In the genomic region with DNA sequence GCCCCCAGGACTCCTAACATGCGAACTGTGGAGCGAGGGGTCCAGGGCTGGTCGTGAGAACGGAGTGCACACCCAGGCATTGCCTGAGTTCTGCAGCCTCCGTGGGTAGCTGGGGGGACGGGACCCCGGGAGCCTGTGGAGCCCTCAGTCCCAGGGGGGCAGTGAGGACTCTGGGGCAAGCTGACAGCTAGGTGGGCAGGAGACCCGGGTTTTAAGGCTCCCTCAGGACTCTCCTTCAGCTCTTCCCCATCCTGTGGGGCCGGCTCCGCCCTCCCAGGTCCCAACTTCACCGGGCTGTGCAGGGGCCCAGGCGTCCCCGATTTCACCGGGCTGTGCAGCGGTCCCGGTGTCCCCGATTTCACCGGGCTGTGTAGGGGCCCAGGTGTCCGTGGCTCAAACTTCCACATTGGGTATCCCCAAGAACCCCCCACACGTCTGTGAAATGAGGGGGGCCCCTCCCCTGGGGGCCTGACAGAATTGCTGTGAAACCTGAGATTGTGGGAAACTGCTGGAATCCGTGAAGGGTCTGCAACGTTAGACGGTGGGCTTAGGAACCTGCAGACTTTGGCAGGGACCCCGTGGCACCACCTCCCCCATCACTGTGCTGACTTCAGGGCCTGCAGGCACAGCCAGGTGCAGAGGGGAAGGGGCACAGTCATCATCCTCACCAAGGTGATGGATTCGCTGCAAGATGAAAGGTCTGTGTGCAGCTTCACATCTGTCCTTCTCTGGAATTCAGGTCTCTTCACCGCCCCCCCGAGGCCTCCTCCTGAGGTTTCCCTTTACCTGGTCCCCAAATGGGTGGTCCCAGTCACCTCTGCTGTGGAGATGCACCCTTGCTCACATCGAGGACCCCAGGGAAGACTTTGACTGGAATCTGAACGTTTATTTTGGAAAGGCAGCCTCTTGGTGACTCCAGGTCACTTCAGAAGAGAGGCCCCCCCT, we compare ENCODE assay signal across 12 cellular contexts.
DNase-seq lines count a peak whose midpoint lies in the region; ATAC-seq and TF ChIP-seq lines count a peak whose summit lies in the region.
"Had no signal": no experiment of that assay in that cellular context is flagged by ENCODE, and none has a peak within 500 bp of the region (broad histone marks: within the 10 kb centered on the region; RNA-seq: fewer than 3 reads in every experiment).

No MANE protein-coding gene starts in this region.

- ATAC-seq in GM23338 = 0 out of 3 replicates have a peak, but pooled peaks have one; percentile 1
- no peak for ATAC-seq in activated B cell treated with CpG ODN at 0.5 μM for 24 hours (ENCODE audit: low read depth)
- ATAC-seq in naive thymus-derived CD8-positive, alpha-beta T cell = peak in 1 of 2 donors; percentile 4
- ATAC-seq in GM18498 (IDR thresholded peaks at IDR 0.05; ENCODE audit: unreplicated experiment) = no peak

- peak overlapping the region; percentile 90; the same call in 1 of the 2 replicates for H3K4me2 ChIP-seq in GM23338

- H3K27me3 Mint-ChIP-seq in GM23338 (ENCODE audit: insufficient read depth, low read depth, poor library complexity) (peaks cover 21% of the 10 kb centered on the region), activated B cell treated with CpG ODN at 0.5 μM for 24 hours (peaks cover 3% of the 10 kb centered on the region)
- H3K27me3 Mint-ChIP-seq in naive thymus-derived CD8-positive, alpha-beta T cell = peaks cover 0 to 30% (median 7%) of the 10 kb centered on the region in 5 donors

- POLR2A ChIA-PET in activated B cell treated with CpG ODN at 0.5 μM for 24 hours (lab: Charles Lee) = no interaction called here
- POLR2A ChIA-PET in naive thymus-derived CD8-positive, alpha-beta T cell (lab: Charles Lee) = no interaction called here

- H3K4me1 Mint-ChIP-seq in GM23338 (peaks cover 49% of the 10 kb centered on the region), activated B cell treated with CpG ODN at 0.5 μM for 24 hours (peaks cover 24% of the 10 kb centered on the region)
- peaks cover 3 to 20% (median 16%) of the 10 kb centered on the region in 4 donors for H3K4me1 Mint-ChIP-seq in naive thymus-derived CD8-positive, alpha-beta T cell
- H3K4me1 Mint-ChIP-seq: activated T-helper 17 cell treated with anti-CD3 and anti-CD28 coated beads, Interleukin-2, amount 50 U/mL, for 72 hours had no signal

- H3K9me3 Mint-ChIP-seq in GM23338 (no peaks in the 10 kb centered on the region), activated B cell treated with CpG ODN at 0.5 μM for 24 hours (no peaks in the 10 kb centered on the region)
- no peaks in the 10 kb centered on the region for H3K9me3 Mint-ChIP-seq in naive thymus-derived CD8-positive, alpha-beta T cell
- H3K9me3 Mint-ChIP-seq: activated T-helper 17 cell treated with anti-CD3 and anti-CD28 coated beads, Interleukin-2, amount 50 U/mL, for 72 hours had no signal

- H3K79me2 ChIP-seq in GM23338 (replicated peaks; ENCODE audit: insufficient read depth) = no peaks in the 10 kb centered on the region

- H2AFZ ChIP-seq in GM23338 = no peak overlapping the region

- peak overlapping the region; percentile 70; the same call in 1 of the 2 replicates for H3K4me3 ChIP-seq in GM23338
- H3K4me3 ChIP-seq: lung had no signal

- TF ChIP-seq CTCF in GM23338 (conservative IDR thresholded peaks at IDR 0.05; ENCODE audit: low read depth in 2 of 2) (0 out of 4 replicates have a peak, but pooled peaks of 1 of the 2 experiments have one; percentile 14), activated B cell treated with CpG ODN at 0.5 μM for 24 hours (IDR thresholded peaks at IDR 0.05) (no peak)

- peak overlapping the region; percentile 36; the same call in 1 of the 3 replicates for H3K4me3 Mint-ChIP-seq in GM23338
- peak overlapping the region; percentile 57 for H3K4me3 Mint-ChIP-seq in activated B cell treated with CpG ODN at 0.5 μM for 24 hours
- peak overlapping the region in 7 of 10 donors; percentile 6 to 69 (median 33) for H3K4me3 Mint-ChIP-seq in naive thymus-derived CD8-positive, alpha-beta T cell

- no peak overlapping the region for H3K27ac ChIP-seq in GM23338 (ENCODE audit: low read depth)
- H3K27ac ChIP-seq: cardiac muscle cell had no signal

- DNase-seq in NCI-H2196 treated with DMSO at 0.1 percent for 48 hours (lab: John Stamatoyannopoulos, UW; ENCODE audit: unreplicated experiment) (peak; percentile 100), NCI-H2196 (lab: John Stamatoyannopoulos, UW; ENCODE audit: unreplicated experiment) (no peak), GM23338 (ENCODE audit: low spot score) (no peak), activated B cell treated with CpG ODN at 0.5 μM for 24 hours (no peak), GM03348 (ENCODE audit: low spot score) (no peak)
- no peak for DNase-seq in naive thymus-derived CD8-positive, alpha-beta T cell
- no peak for DNase-seq in stimulated activated CD4-positive, alpha-beta T cell treated with anti-CD3 and anti-CD28 coated beads, Interleukin-2, amount 100 ng/mL, for 24 hours
- DNase-seq: activated CD4-positive, CD25-positive, alpha-beta regulatory T cell had no signal

- peaks cover 19% of the 10 kb centered on the region for H3F3A ChIP-seq in GM23338 (replicated peaks; ENCODE audit: low read depth)

- H3K36me3 ChIP-seq in GM23338 (ENCODE audit: insufficient read depth) = no peaks in the 10 kb centered on the region
- H3K36me3 ChIP-seq: cardiac muscle cell had no signal

- H3K36me3 Mint-ChIP-seq in GM23338 (ENCODE audit: low read depth) (peaks cover 3% of the 10 kb centered on the region; the same call in 1 of the 3 replicates), activated B cell treated with CpG ODN at 0.5 μM for 24 hours (ENCODE audit: low read depth) (no peaks in the 10 kb centered on the region)
- H3K36me3 Mint-ChIP-seq in naive thymus-derived CD8-positive, alpha-beta T cell = no peaks in the 10 kb centered on the region

- CTCF ChIA-PET in activated B cell treated with CpG ODN at 0.5 μM for 24 hours (lab: Charles Lee) = no interaction called here

- no peaks in the 10 kb centered on the region; the same call in 1 of the 2 replicates for H4K20me1 ChIP-seq in GM23338 (replicated peaks; ENCODE audit: insufficient read depth)

- peaks cover 10% of the 10 kb centered on the region; the same call in 1 of the 2 replicates for H3K27me3 ChIP-seq in GM23338 (ENCODE audit: insufficient read depth)

- no peak overlapping the region for H3K27ac Mint-ChIP-seq in GM23338
- H3K27ac Mint-ChIP-seq in activated B cell treated with CpG ODN at 0.5 μM for 24 hours = no peak overlapping the region
- H3K27ac Mint-ChIP-seq in naive thymus-derived CD8-positive, alpha-beta T cell = no peak overlapping the region
- H3K27ac Mint-ChIP-seq: activated T-helper 17 cell treated with anti-CD3 and anti-CD28 coated beads, Interleukin-2, amount 50 U/mL, for 72 hours had no signal

- intact Hi-C loops in activated B cell treated with CpG ODN at 0.5 μM for 24 hours (cut with micrococcal nuclease) = loop anchor here (2.0 kb wide), 1 partner anchor 47 kb away; no protein-coding TSS in a partner anchor

- H3K9me2 ChIP-seq in GM23338 (ENCODE audit: insufficient read depth) = no peaks in the 10 kb centered on the region

- H3K4me1 ChIP-seq in GM23338 (ENCODE audit: insufficient read depth) = peaks cover 27% of the 10 kb centered on the region

TF ChIP-seq in GM23338, 12 proteins besides CTCF, POLR2A, EP300 and RAD21 (continues in another document):
- no peak for TF ChIP-seq EZH2phosphoT487 (IDR thresholded peaks at IDR 0.05; ENCODE audit: unreplicated experiment)
